ENCODE assay signal across 8 cellular contexts in the genomic region with DNA sequence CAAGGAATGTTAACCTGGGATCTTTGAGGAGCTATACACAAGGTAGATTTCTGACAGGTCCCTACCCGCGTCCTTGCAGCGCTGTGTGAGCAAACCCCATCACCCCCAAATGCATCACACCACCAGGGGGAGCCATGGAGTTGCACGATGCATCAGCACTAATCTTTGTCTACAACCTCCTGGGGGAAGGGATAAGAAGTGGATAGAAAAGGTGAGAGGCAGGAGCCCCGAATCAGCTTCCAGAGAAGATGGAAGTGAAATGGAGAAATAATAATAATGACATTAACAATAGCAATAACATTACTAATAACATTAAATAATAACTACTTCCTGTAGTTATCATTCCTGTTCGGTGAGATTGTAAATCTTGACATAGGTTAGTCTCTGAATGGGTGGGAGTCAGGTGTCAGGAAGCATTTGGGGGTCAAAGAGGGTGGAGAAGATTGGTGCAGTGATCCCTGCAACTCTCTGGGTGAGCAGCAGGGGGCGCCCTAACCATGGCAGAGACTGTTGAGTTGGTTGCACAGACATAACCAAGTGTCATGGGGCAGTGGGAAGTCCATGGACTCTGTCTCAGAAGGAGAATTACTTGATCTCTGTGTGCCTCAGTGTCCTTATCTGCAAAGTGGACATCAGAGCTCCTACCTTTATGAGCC. TPM values are rescaled to one million over a fixed set of nuclear protein-coding genes. Genes with fewer than 3 reads are reported as not detected.
DNase-seq lines count a peak whose midpoint lies in the region; ATAC-seq, FAIRE-seq and TF ChIP-seq lines count a peak whose summit lies in the region.

No MANE protein-coding gene starts in this region.

- H3K4me3 ChIP-seq in endothelial cell of umbilical vein (replicated peaks in 1 of 3; ENCODE audit: insufficient read depth in 1 of 3, low read depth in 1 of 3, low read length in 3 of 3) (no peak overlapping the region), tibial nerve (no peak overlapping the region)

- H3K27me3 ChIP-seq in endothelial cell of umbilical vein (ENCODE audit: control insufficient read depth in 2 of 2, insufficient read depth in 2 of 2, low read length in 2 of 2): peaks cover 0 to 4% of the 10 kb centered on the region in 2 experiments
- H3K27me3 ChIP-seq in tibial nerve: no peaks in the 10 kb centered on the region

- TF ChIP-seq CTCF in activated CD8-positive, alpha-beta T cell treated with anti-CD3 and anti-CD28 coated beads for 36 hours (IDR thresholded peaks at IDR 0.05): peak; percentile 99
- TF ChIP-seq CTCF in endothelial cell of umbilical vein (IDR thresholded peaks at IDR 0.05; ENCODE audit: extremely low read depth in 1 of 2, insufficient read depth in 1 of 2, low read depth in 1 of 2, low read length in 2 of 2) (peak; percentile 60 to 79), natural killer cell (IDR thresholded peaks at IDR 0.05) (peak; percentile 99), tibial nerve (IDR thresholded peaks at IDR 0.05) (peak in 3 of 5 experiments; percentile 12 to 36 (median 31))

- H3K9me1 ChIP-seq in endothelial cell of umbilical vein (replicated peaks; ENCODE audit: control insufficient read depth, extremely low read depth, insufficient read depth, low read length): no peaks in the 10 kb centered on the region

- H3K4me2 ChIP-seq in endothelial cell of umbilical vein (ENCODE audit: insufficient read depth, low read length): no peak overlapping the region

- H4K20me1 ChIP-seq in endothelial cell of umbilical vein (replicated peaks; ENCODE audit: control insufficient read depth, extremely low read depth, insufficient read depth, low read length): no peaks in the 10 kb centered on the region

- no peak for TF ChIP-seq POLR2A in endothelial cell of umbilical vein (IDR thresholded peaks at IDR 0.05; ENCODE audit: low read depth, low read length)
- no peak for TF ChIP-seq POLR2A in tibial nerve (IDR thresholded peaks at IDR 0.05)

- FAIRE-seq in endothelial cell of umbilical vein (lab: Jason Lieb, UNC): no peak

- no peaks in the 10 kb centered on the region for H3K36me3 Mint-ChIP-seq in activated CD8-positive, alpha-beta T cell treated with anti-CD3 and anti-CD28 coated beads for 36 hours (ENCODE audit: low read depth)
- no peaks in the 10 kb centered on the region for H3K36me3 Mint-ChIP-seq in natural killer cell

- DNase-seq in NCI-H1436 (lab: John Stamatoyannopoulos, UW) (peak; percentile 17), NCI-H1436 treated with DMSO at 0.1 percent for 48 hours (lab: John Stamatoyannopoulos, UW) (no peak), NCI-H446 treated with DMSO at 0.1 percent for 48 hours (lab: John Stamatoyannopoulos, UW) (peak; percentile 0), endothelial cell of umbilical vein (ENCODE audit: low read depth, low spot score) (peak; percentile 12), natural killer cell (peak; percentile 78), tibial nerve (ENCODE audit: low spot score in 2 of 2) (peak in 1 of 2 donors; percentile 60)
- DNase-seq in activated CD8-positive, alpha-beta T cell treated with anti-CD3 and anti-CD28 coated beads for 36 hours: peak; percentile 89

- CTCF ChIA-PET in activated CD8-positive, alpha-beta T cell treated with anti-CD3 and anti-CD28 coated beads for 36 hours (lab: Charles Lee): interaction anchor here (0.6 to 4.2 kb wide), 34 partner anchors 10 to 505 kb away, joined by 3 to 37 read pairs (median 4); no protein-coding TSS in a partner anchor
- CTCF ChIA-PET in endothelial cell of umbilical vein (lab: Charles Lee): interaction anchor here (1.2 to 2.1 kb wide), 4 partner anchors 10 to 101 kb away, joined by 3 to 7 read pairs (median 4); no protein-coding TSS in a partner anchor

- H3K4me1 ChIP-seq in endothelial cell of umbilical vein (ENCODE audit: control insufficient read depth, extremely low read depth, insufficient read depth, low read length) (no peaks in the 10 kb centered on the region), tibial nerve (no peaks in the 10 kb centered on the region)

- H3K27ac ChIP-seq in endothelial cell of umbilical vein (ENCODE audit: insufficient read depth, low read depth, low read length): no peak overlapping the region
- H3K27ac ChIP-seq in tibial nerve: no peak overlapping the region

- BruUV-seq in endothelial cell of umbilical vein (replicated peaks; lab: Mats Ljungman, UMichigan): no TSS peak

- H3K4me3 Mint-ChIP-seq in activated CD8-positive, alpha-beta T cell treated with anti-CD3 and anti-CD28 coated beads for 36 hours: no peak overlapping the region
- H3K4me3 Mint-ChIP-seq in natural killer cell: peak overlapping the region; percentile 43

- POLR2A ChIA-PET in activated CD8-positive, alpha-beta T cell treated with anti-CD3 and anti-CD28 coated beads for 36 hours (lab: Charles Lee): interaction anchor here (0.9 kb wide), 1 partner anchor 27 kb away, joined by 4 read pairs; no protein-coding TSS in a partner anchor
- POLR2A ChIA-PET in endothelial cell of umbilical vein (lab: Charles Lee): no interaction called here

- H3K79me2 ChIP-seq in endothelial cell of umbilical vein (ENCODE audit: control insufficient read depth, insufficient read depth, low read length): no peaks in the 10 kb centered on the region

- ATAC-seq in activated CD8-positive, alpha-beta T cell treated with anti-CD3 and anti-CD28 coated beads for 36 hours: peak; percentile 89
- ATAC-seq in natural killer cell: peak; percentile 87 to 91 (median 87)
- ATAC-seq in HG03175 (IDR thresholded peaks at IDR 0.05; ENCODE audit: unreplicated experiment): no peak

- 33 to 47% methylated on average over 7 of the region's 7 CpGs for WGBS in tibial nerve, 2 donors

- no peaks in the 10 kb centered on the region for H3K27me3 Mint-ChIP-seq in activated CD8-positive, alpha-beta T cell treated with anti-CD3 and anti-CD28 coated beads for 36 hours
- no peaks in the 10 kb centered on the region for H3K27me3 Mint-ChIP-seq in natural killer cell (ENCODE audit: low read depth in 2 of 2)

- H3K36me3 ChIP-seq in endothelial cell of umbilical vein (ENCODE audit: control insufficient read depth in 2 of 2, extremely low read depth in 1 of 2, insufficient read depth in 2 of 2, low read length in 2 of 2): no peaks in the 10 kb centered on the region
- no peaks in the 10 kb centered on the region for H3K36me3 ChIP-seq in tibial nerve

- no peaks in the 10 kb centered on the region for H3K9me3 Mint-ChIP-seq in activated CD8-positive, alpha-beta T cell treated with anti-CD3 and anti-CD28 coated beads for 36 hours
- H3K9me3 Mint-ChIP-seq in natural killer cell: no peaks in the 10 kb centered on the region

- H3K9me3 ChIP-seq in endothelial cell of umbilical vein (replicated peaks; ENCODE audit: control insufficient read depth, insufficient read depth, low read length) (no peaks in the 10 kb centered on the region), tibial nerve (no peaks in the 10 kb centered on the region)

- H3K27ac Mint-ChIP-seq in activated CD8-positive, alpha-beta T cell treated with anti-CD3 and anti-CD28 coated beads for 36 hours: no peak overlapping the region
- peak overlapping the region; percentile 47 to 48 for H3K27ac Mint-ChIP-seq in natural killer cell

- TF ChIP-seq EP300 in tibial nerve (IDR thresholded peaks at IDR 0.05): no peak

- peaks cover 6% of the 10 kb centered on the region for H3K4me1 Mint-ChIP-seq in activated CD8-positive, alpha-beta T cell treated with anti-CD3 and anti-CD28 coated beads for 36 hours (ENCODE audit: low read depth)
- H3K4me1 Mint-ChIP-seq in natural killer cell: peaks cover 39 to 50% of the 10 kb centered on the region in 2 donors

- no peak overlapping the region for H2AFZ ChIP-seq in endothelial cell of umbilical vein (ENCODE audit: low read depth, low read length)

- intact Hi-C loops in activated CD8-positive, alpha-beta T cell treated with anti-CD3 and anti-CD28 coated beads for 36 hours (cut with micrococcal nuclease): loop anchor here (5.0 kb wide), 1 partner anchor 99 kb away; no protein-coding TSS in a partner anchor
- intact Hi-C loops in endothelial cell of umbilical vein (cut with micrococcal nuclease) (loop anchor here (1.0 kb wide), 2 partner anchors 11 to 101 kb away; no protein-coding TSS in a partner anchor), natural killer cell (cut with micrococcal nuclease) (loop anchor here (1.0 kb wide), 2 partner anchors 11 to 101 kb away; no protein-coding TSS in a partner anchor)

- H3K9ac ChIP-seq in endothelial cell of umbilical vein (replicated peaks; ENCODE audit: extremely low read depth, insufficient read depth, low read length): no peak overlapping the region

- dilution Hi-C loops in endothelial cell of umbilical vein (cut with MboI; ENCODE audit: extremely low pct_ligation_motif_present, low sequenced_read_pairs): no loop called here

RNA-seq across cellular contexts. Expression of a gene that starts 16.5 kb away (rescaled TPM):
- total RNA-seq in activated CD8-positive, alpha-beta T cell treated with anti-CD3 and anti-CD28 coated beads for 36 hours: not detected
- not detected in 2 replicates for total RNA-seq in endothelial cell of umbilical vein
- polyA plus RNA-seq in endothelial cell of umbilical vein: not detected in 2 replicates
- polyA plus RNA-seq in endothelial cell of umbilical vein (2011; cell fraction: cytosol; rRNA removed): not detected in 2 replicates
- not detected in 2 replicates for polyA plus RNA-seq in endothelial cell of umbilical vein (2011; cell fraction: nucleus; rRNA removed)
- polyA plus RNA-seq in endothelial cell of umbilical vein (2012): not detected in 2 replicates
- polyA minus RNA-seq in endothelial cell of umbilical vein: not detected in 2 replicates
- polyA minus RNA-seq in endothelial cell of umbilical vein (2011; cell fraction: cytosol; rRNA and poly(A)+ RNA removed): not detected
- not detected in 2 replicates for polyA minus RNA-seq in endothelial cell of umbilical vein (2011; cell fraction: nucleus; rRNA and poly(A)+ RNA removed)
- total RNA-seq in natural killer cell: 10 to 100 TPM; 48.6 to 56.0 (median 49.5) TPM
- total RNA-seq in tibial nerve: 1 to 10 TPM in 2 of 4 donors, under 1 TPM in 2; 0.42 to 7.5 (median 1.1) TPM

RNA-seq across cellular contexts. Expression of a gene that starts 33.9 kb away (rescaled TPM):
- under 1 TPM; 0.40 to 0.65 TPM for total RNA-seq in activated CD8-positive, alpha-beta T cell treated with anti-CD3 and anti-CD28 coated beads for 36 hours
- total RNA-seq in endothelial cell of umbilical vein (not detected in 2 replicates), natural killer cell (10 to 100 TPM; 13.0 to 15.3 (median 13.8) TPM), tibial nerve (10 to 100 TPM in 1 of 4 donors, 1 to 10 TPM in 3; 4.2 to 18.0 (median 5.0) TPM)
- not detected in 2 replicates for polyA plus RNA-seq in endothelial cell of umbilical vein
- not detected in 2 replicates for polyA plus RNA-seq in endothelial cell of umbilical vein (2011; cell fraction: cytosol; rRNA removed)
- polyA plus RNA-seq in endothelial cell of umbilical vein (2011; cell fraction: nucleus; rRNA removed): not detected in 2 replicates
- polyA plus RNA-seq in endothelial cell of umbilical vein (2012): not detected in 2 replicates
- polyA minus RNA-seq in endothelial cell of umbilical vein: not detected in 2 replicates
- polyA minus RNA-seq in endothelial cell of umbilical vein (2011; cell fraction: cytosol; rRNA and poly(A)+ RNA removed): not detected
- polyA minus RNA-seq in endothelial cell of umbilical vein (2011; cell fraction: nucleus; rRNA and poly(A)+ RNA removed): not detected in 2 replicates

RNA-seq across cellular contexts. Expression of a gene that starts 50.4 kb away (rescaled TPM):
- 10 to 100 TPM; 10.6 to 11.1 TPM for total RNA-seq in activated CD8-positive, alpha-beta T cell treated with anti-CD3 and anti-CD28 coated beads for 36 hours
- total RNA-seq in endothelial cell of umbilical vein (8.2 and 8.7 TPM in 2 replicates), natural killer cell (1 to 10 TPM; 2.5 to 6.5 (median 3.8) TPM), tibial nerve (10 to 100 TPM in 3 of 4 donors, 1 to 10 TPM in 1; 7.4 to 25.5 (median 18.3) TPM)
- polyA plus RNA-seq in endothelial cell of umbilical vein: 6.1 and 7.0 TPM in 2 replicates
- 2.3 and 3.7 TPM in 2 replicates for polyA plus RNA-seq in endothelial cell of umbilical vein (2011; cell fraction: cytosol; rRNA removed)
- polyA plus RNA-seq in endothelial cell of umbilical vein (2011; cell fraction: nucleus; rRNA removed): 3.4 and 3.9 TPM in 2 replicates
- 2.4 and 5.3 TPM in 2 replicates for polyA plus RNA-seq in endothelial cell of umbilical vein (2012)
- 1.6 and 3.0 TPM in 2 replicates for polyA minus RNA-seq in endothelial cell of umbilical vein
- 10.1 TPM for polyA minus RNA-seq in endothelial cell of umbilical vein (2011; cell fraction: cytosol; rRNA and poly(A)+ RNA removed)
- 1.5 and 2.6 TPM in 2 replicates for polyA minus RNA-seq in endothelial cell of umbilical vein (2011; cell fraction: nucleus; rRNA and poly(A)+ RNA removed)

Comparison
In these comparisons a context has a peak if more than half of its experiments do, and no peak if none do; other contexts are left out.
1. CTCF ChIP-seq: peak in every context shown above with its lines; median percentile 99 in activated CD8-positive, alpha-beta T cell treated with anti-CD3 and anti-CD28 coated beads for 36 hours; 99 in natural killer cell; 70 in endothelial cell of umbilical vein; 31 in tibial nerve.
2. RNA of a gene that starts 16.5 kb away (total RNA-seq): 48.6 to 56.0 TPM in natural killer cell; 0.42 to 7.5 TPM in tibial nerve, not detected in activated CD8-positive, alpha-beta T cell treated with anti-CD3 and anti-CD28 coated beads for 36 hours and not detected in endothelial cell of umbilical vein; every median in the first group is over 4 times any median in the second.